ENCODE assay signal across 17 cellular contexts in the genomic region with DNA sequence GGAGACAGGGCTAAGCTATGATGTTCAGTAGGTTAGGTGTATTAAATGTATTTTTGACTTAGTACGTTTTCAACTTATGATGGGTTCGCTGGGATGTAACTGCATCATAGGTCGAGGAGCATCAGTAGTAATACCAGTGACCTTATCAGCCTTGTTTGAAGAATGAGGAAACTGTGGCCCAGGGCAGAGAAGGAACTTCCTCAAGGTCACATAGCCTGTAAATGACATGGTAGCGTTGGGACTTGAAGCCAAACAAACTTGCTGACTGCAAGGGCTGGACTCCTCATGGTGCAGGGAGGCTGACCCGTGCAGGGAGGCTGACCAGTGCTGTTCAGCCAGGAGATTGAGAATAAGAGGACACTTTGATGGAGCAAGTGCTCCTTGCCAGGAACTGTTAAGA. TPM values are rescaled to one million over a fixed set of nuclear protein-coding genes. Genes with fewer than 3 reads are reported as not detected.
"Had no signal": no experiment of that assay in that cellular context is flagged by ENCODE, and none has a peak within 500 bp of the region (broad histone marks: within the 10 kb centered on the region; RNA-seq: fewer than 3 reads in every experiment).

No MANE protein-coding gene starts in this region.

- H3K27me3 ChIP-seq: colonic mucosa, pancreas had no signal

- ATAC-seq: activated CD8-positive, alpha-beta T cell treated with anti-CD3 and anti-CD28 coated beads, Interleukin-2, amount 10 ng/mL, durations not matched to agents 7 days and 5 days; activated naive CD4-positive, alpha-beta T cell treated with anti-CD3 and anti-CD28 coated beads, Interleukin-2, amount 50 U/mL, for 72 hours; left ventricle myocardium superior; naive thymus-derived CD8-positive, alpha-beta T cell; stimulated activated memory B cell treated with anti-CD40 and anti-IgM and Interleukin-4, amounts not matched to agents 10 μg/mL and 1 μg/mL and 100 μg/mL, for 72 hours had no signal

- H3K4me1 ChIP-seq: colonic mucosa had no signal

- H3K4me1 Mint-ChIP-seq: activated CD4-positive, alpha-beta T cell treated with anti-CD3 and anti-CD28 coated beads, Interleukin-2, amount 10 ng/mL, durations not matched to agents 24 days and 14 days; stimulated activated memory B cell treated with anti-CD40 and anti-IgM and Interleukin-4, amounts not matched to agents 10 μg/mL and 1 μg/mL and 100 μg/mL, for 72 hours had no signal

- H3K36me3 ChIP-seq: colonic mucosa, pancreas had no signal

- H3K27ac Mint-ChIP-seq: activated CD4-positive, alpha-beta T cell treated with anti-CD3 and anti-CD28 coated beads, Interleukin-2, amount 10 ng/mL, durations not matched to agents 24 days and 14 days; activated CD8-positive, alpha-beta T cell treated with anti-CD3 and anti-CD28 coated beads, Interleukin-2, amount 10 ng/mL, durations not matched to agents 7 days and 5 days; activated naive CD4-positive, alpha-beta T cell treated with anti-CD3 and anti-CD28 coated beads, Interleukin-2, amount 50 U/mL, for 72 hours; memory B cell; naive thymus-derived CD8-positive, alpha-beta T cell; stimulated activated memory B cell treated with anti-CD40 and anti-IgM and Interleukin-4, amounts not matched to agents 10 μg/mL and 1 μg/mL and 100 μg/mL, for 72 hours had no signal

- DNase-seq: activated CD4-positive, alpha-beta T cell treated with anti-CD3 and anti-CD28 coated beads, Interleukin-2, amount 10 ng/mL, durations not matched to agents 24 days and 14 days; activated CD4-positive, CD25-positive, alpha-beta regulatory T cell; activated CD8-positive, alpha-beta memory T cell treated with anti-CD3 and anti-CD28 coated beads, Interleukin-2, amount 50 U/mL, for 4 hours; activated CD8-positive, alpha-beta T cell treated with anti-CD3 and anti-CD28 coated beads, Interleukin-2, amount 10 ng/mL, durations not matched to agents 7 days and 5 days; activated gamma-delta T cell; activated T-cell treated with anti-CD3 and anti-CD28 coated beads, Interleukin-2, amount 50 U/mL, for 48 hours; colonic mucosa; hippocampal formation; kidney; left ventricle myocardium superior; naive thymus-derived CD8-positive, alpha-beta T cell; pancreas; stimulated activated CD4-positive, alpha-beta T cell treated with anti-CD3 and anti-CD28 coated beads, Interleukin-2, amount 100 ng/mL, for 48 hours; T1000 had no signal

- H3K4me3 ChIP-seq: colonic mucosa, pancreas had no signal

- H3K9me3 Mint-ChIP-seq: activated CD4-positive, alpha-beta T cell treated with anti-CD3 and anti-CD28 coated beads, Interleukin-2, amount 10 ng/mL, durations not matched to agents 24 days and 14 days; activated naive CD4-positive, alpha-beta T cell treated with anti-CD3 and anti-CD28 coated beads, Interleukin-2, amount 50 U/mL, for 72 hours; memory B cell; stimulated activated memory B cell treated with anti-CD40 and anti-IgM and Interleukin-4, amounts not matched to agents 10 μg/mL and 1 μg/mL and 100 μg/mL, for 72 hours had no signal

- H3K9me3 ChIP-seq: colonic mucosa, pancreas had no signal

- H3K36me3 Mint-ChIP-seq: activated naive CD4-positive, alpha-beta T cell treated with anti-CD3 and anti-CD28 coated beads, Interleukin-2, amount 50 U/mL, for 72 hours; memory B cell; naive thymus-derived CD8-positive, alpha-beta T cell; stimulated activated memory B cell treated with anti-CD40 and anti-IgM and Interleukin-4, amounts not matched to agents 10 μg/mL and 1 μg/mL and 100 μg/mL, for 72 hours had no signal

- H3K27ac ChIP-seq: colonic mucosa had no signal

- H3K4me3 Mint-ChIP-seq: activated CD4-positive, alpha-beta T cell treated with anti-CD3 and anti-CD28 coated beads, Interleukin-2, amount 10 ng/mL, durations not matched to agents 24 days and 14 days; activated CD8-positive, alpha-beta T cell treated with anti-CD3 and anti-CD28 coated beads, Interleukin-2, amount 10 ng/mL, durations not matched to agents 7 days and 5 days; memory B cell; naive thymus-derived CD8-positive, alpha-beta T cell; stimulated activated memory B cell treated with anti-CD40 and anti-IgM and Interleukin-4, amounts not matched to agents 10 μg/mL and 1 μg/mL and 100 μg/mL, for 72 hours had no signal

RNA-seq across cellular contexts. Expression of a gene that starts 21.3 kb away (rescaled TPM):
- total RNA-seq: naive thymus-derived CD8-positive, alpha-beta T cell had no signal
- polyA plus RNA-seq: naive thymus-derived CD8-positive, alpha-beta T cell had no signal
